8 cellular contexts compared by ENCODE assay signal in the genomic region with DNA sequence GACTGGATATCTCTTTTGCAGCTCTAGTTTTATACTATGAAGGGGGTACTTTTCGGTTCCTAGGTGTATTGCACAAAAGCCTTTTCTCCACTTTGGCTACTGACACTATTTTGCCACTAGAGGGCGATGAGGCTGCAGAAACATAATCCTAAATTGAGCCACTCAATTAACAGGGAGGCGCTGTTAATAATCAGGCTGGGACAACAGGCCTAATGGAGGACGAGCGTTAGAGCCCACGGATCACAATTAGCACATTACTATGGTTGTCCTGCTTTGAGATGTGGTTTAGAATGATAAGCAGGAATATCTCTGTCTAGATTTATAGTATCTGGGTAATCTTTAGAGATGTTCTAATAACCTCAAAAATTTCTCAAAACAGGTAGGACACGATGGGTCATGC.
A peak's percentile ranks its signal among the peaks of the same experiment; 100 is the strongest.
DNase-seq lines count a peak whose midpoint lies in the region; ATAC-seq and TF ChIP-seq lines count a peak whose summit lies in the region.

No MANE protein-coding gene starts in this region.

- in situ Hi-C loops in GM23248 (cut with MboI): no loop called here

- H3K36me3 ChIP-seq in GM06990 (ENCODE audit: control insufficient read depth, insufficient read depth, low read length) (no peaks in the 10 kb centered on the region), GM23248 (ENCODE audit: low read depth) (no peaks in the 10 kb centered on the region)

- H3F3A ChIP-seq in GM23248 (ENCODE audit: insufficient read depth): no peaks in the 10 kb centered on the region

- no peaks in the 10 kb centered on the region for H3K9me3 ChIP-seq in GM23248 (ENCODE audit: low read depth)

- H4K20me1 ChIP-seq in GM23248 (ENCODE audit: insufficient read depth): no peaks in the 10 kb centered on the region

- H2AFZ ChIP-seq in GM23248: peak overlapping the region; percentile 70

- no peak overlapping the region for H3K4me2 ChIP-seq in GM23248 (ENCODE audit: unreplicated experiment)

- DNase-seq in GM06990 (ENCODE audit: extremely low read depth, insufficient read length) (peak; percentile 69), GM23248 (peak; percentile 75), LNCaP clone FGC (ENCODE audit: low read depth) (peak; percentile 43), RKO (ENCODE audit: low spot score) (peak; percentile 71), glomerular visceral epithelial cell (ENCODE audit: extremely low spot score) (peak; percentile 68), putamen (ENCODE audit: low spot score) (peak; percentile 33)
- peak; percentile 80 for DNase-seq in activated effector memory CD4-positive, alpha-beta T cell treated with anti-CD3 and anti-CD28 coated beads, Interleukin-2, amount 50 U/mL, for 16 hours

- H3K4me1 ChIP-seq in GM23248 (ENCODE audit: insufficient read depth): 0 out of 2 replicates have a peak, but pooled peaks cover 5% of the 10 kb centered on the region

- H3K27ac ChIP-seq in GM23248: no peak overlapping the region

- 15 to 19% methylated on average over 7 of the region's 7 CpGs for WGBS in GM23248 (ENCODE audit: low coverage in 1 of 2, low lambda C conversion rate in 2 of 2, missing lambda C conversion rate in 2 of 2), 2 experiments

- ATAC-seq in HG03039 (IDR thresholded peaks at IDR 0.05; ENCODE audit: unreplicated experiment): no peak

- no peak overlapping the region for H3K9ac ChIP-seq in GM23248

- H3K79me2 ChIP-seq in GM23248 (ENCODE audit: insufficient read depth): no peaks in the 10 kb centered on the region

- H3K27me3 ChIP-seq in GM06990 (replicated peaks; ENCODE audit: control insufficient read depth, insufficient read depth, low read length) (no peaks in the 10 kb centered on the region), GM23248 (replicated peaks; ENCODE audit: insufficient read depth) (no peaks in the 10 kb centered on the region)

- no peak overlapping the region for H3K4me3 ChIP-seq in GM06990 (replicated peaks; ENCODE audit: low read depth, low read length)
- H3K4me3 ChIP-seq in GM23248: peak overlapping the region; percentile 47; the same call in 1 of the 2 replicates
- H3K4me3 ChIP-seq in LNCaP clone FGC (ENCODE audit: low read depth, low read length): no peak overlapping the region

- H3K9me2 ChIP-seq in GM23248 (ENCODE audit: insufficient read depth): no peaks in the 10 kb centered on the region

- TF ChIP-seq CTCF in GM06990 (IDR thresholded peaks at IDR 0.05; ENCODE audit: insufficient read depth, low read length, poor library complexity, severe bottlenecking) (peak; percentile 83), LNCaP clone FGC (IDR thresholded peaks at IDR 0.05; ENCODE audit: control insufficient read depth, extremely low read depth, insufficient read depth) (peak; percentile 94)
